13 cellular contexts compared by ENCODE assay signal in the genomic region with DNA sequence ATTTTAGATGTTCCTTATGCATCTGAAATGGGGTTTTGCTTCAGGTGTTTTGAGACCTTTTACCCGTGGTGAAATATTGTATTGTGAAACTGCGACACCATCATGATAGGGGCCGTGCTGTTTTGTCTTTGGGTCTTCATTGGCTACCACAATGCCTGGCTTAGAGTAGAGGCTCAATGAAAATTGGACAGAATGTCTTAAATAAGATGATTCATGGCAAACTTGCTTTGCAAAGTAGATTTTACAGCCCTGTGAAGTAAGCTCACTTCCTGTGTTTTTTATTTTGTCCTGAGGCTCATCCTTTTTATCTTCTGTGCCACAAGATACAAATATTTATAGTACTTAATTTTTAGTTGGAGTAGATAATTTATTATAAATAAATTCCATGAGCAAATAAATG.
DNase-seq lines count a peak whose midpoint lies in the region; ATAC-seq, FAIRE-seq and TF ChIP-seq lines count a peak whose summit lies in the region.
"Had no signal": no experiment of that assay in that cellular context is flagged by ENCODE, and none has a peak within 500 bp of the region (broad histone marks: within the 10 kb centered on the region; RNA-seq: fewer than 3 reads in every experiment).

No MANE protein-coding gene starts in this region.

- H3K9ac ChIP-seq in endothelial cell of umbilical vein (replicated peaks; ENCODE audit: extremely low read depth, insufficient read depth, low read length) = peak overlapping the region; percentile 77

- no TSS peak for BruUV-seq in Calu3 (replicated peaks; lab: Mats Ljungman, UMichigan)
- no TSS peak for BruUV-seq in endothelial cell of umbilical vein (replicated peaks; lab: Mats Ljungman, UMichigan)

- peaks cover 23% of the 10 kb centered on the region for H3K4me1 ChIP-seq in endothelial cell of umbilical vein (ENCODE audit: control insufficient read depth, extremely low read depth, insufficient read depth, low read length)

- H3K4me3 ChIP-seq in endothelial cell of umbilical vein (replicated peaks in 1 of 3; ENCODE audit: insufficient read depth in 1 of 3, low read depth in 1 of 3, low read length in 3 of 3) = no peak overlapping the region
- H3K4me3 ChIP-seq: stomach had no signal

- TF ChIP-seq CTCF in Calu3 (IDR thresholded peaks at IDR 0.05; ENCODE audit: unreplicated experiment) (no peak), endothelial cell of umbilical vein (IDR thresholded peaks at IDR 0.05; ENCODE audit: extremely low read depth in 1 of 2, insufficient read depth in 1 of 2, low read depth in 1 of 2, low read length in 2 of 2) (no peak)

- peaks cover 46% of the 10 kb centered on the region for H3K4me1 Mint-ChIP-seq in Calu3 (ENCODE audit: low read depth, unreplicated experiment)

- H3K27ac Mint-ChIP-seq in Calu3 (ENCODE audit: unreplicated experiment) = peak overlapping the region; percentile 73
- H3K27ac Mint-ChIP-seq: progenitor cell of endocrine pancreas had no signal

- FAIRE-seq in endothelial cell of umbilical vein (lab: Jason Lieb, UNC) = no peak

- ATAC-seq in HG02852 (IDR thresholded peaks at IDR 0.05; ENCODE audit: unreplicated experiment) = no peak

- peak overlapping the region; percentile 96 for H3K27ac ChIP-seq in endothelial cell of umbilical vein (ENCODE audit: insufficient read depth, low read depth, low read length)

- DNase-seq in Calu3 (no peak), RPMI7951 (ENCODE audit: low read depth) (peak; percentile 76), endothelial cell of umbilical vein (ENCODE audit: low read depth, low spot score) (no peak), myocyte (ENCODE audit: low read depth) (peak; percentile 24), NCI-H748 (lab: John Stamatoyannopoulos, UW; ENCODE audit: unreplicated experiment) (no peak), Ammon's horn (ENCODE audit: low spot score) (no peak)
- DNase-seq in stimulated activated CD4-positive, alpha-beta T cell treated with anti-CD3 and anti-CD28 coated beads, Interleukin-12 subunit alpha, Interleukin-12 subunit beta, amount 100 ng/mL, for 4 hours = no peak
- DNase-seq: activated CD4-positive, alpha-beta T cell treated with anti-CD3 and anti-CD28 coated beads, Interleukin-2, amount 50 U/mL, for 4 hours; NCI-H1436 treated with DMSO at 0.1 percent for 48 hours; stimulated activated CD4-positive, alpha-beta T cell treated with anti-CD3 and anti-CD28 coated beads, Interleukin-15, amount 100 ng/mL, for 24 hours; stomach had no signal

- H3K79me2 ChIP-seq in endothelial cell of umbilical vein (ENCODE audit: control insufficient read depth, insufficient read depth, low read length) = no peaks in the 10 kb centered on the region

- H3K36me3 Mint-ChIP-seq in Calu3 (ENCODE audit: insufficient read depth, unreplicated experiment) = no peaks in the 10 kb centered on the region

- TF ChIP-seq POLR2A in endothelial cell of umbilical vein (IDR thresholded peaks at IDR 0.05; ENCODE audit: low read depth, low read length) = no peak

- H3K27me3 Mint-ChIP-seq in Calu3 (ENCODE audit: unreplicated experiment) = no peaks in the 10 kb centered on the region
- H3K27me3 Mint-ChIP-seq: progenitor cell of endocrine pancreas had no signal

- H3K27me3 ChIP-seq in endothelial cell of umbilical vein (ENCODE audit: control insufficient read depth in 2 of 2, insufficient read depth in 2 of 2, low read length in 2 of 2) = no peaks in the 10 kb centered on the region
- H3K27me3 ChIP-seq: stomach had no signal

- no peaks in the 10 kb centered on the region for H3K36me3 ChIP-seq in endothelial cell of umbilical vein (ENCODE audit: control insufficient read depth in 2 of 2, extremely low read depth in 1 of 2, insufficient read depth in 2 of 2, low read length in 2 of 2)
- H3K36me3 ChIP-seq: stomach had no signal

- no peak overlapping the region for H3K4me3 Mint-ChIP-seq in Calu3 (ENCODE audit: low read depth, unreplicated experiment)

- no peak overlapping the region for H2AFZ ChIP-seq in endothelial cell of umbilical vein (ENCODE audit: low read depth, low read length)

- H3K9me3 ChIP-seq in endothelial cell of umbilical vein (replicated peaks; ENCODE audit: control insufficient read depth, insufficient read depth, low read length) = no peaks in the 10 kb centered on the region

- no peaks in the 10 kb centered on the region for H4K20me1 ChIP-seq in endothelial cell of umbilical vein (replicated peaks; ENCODE audit: control insufficient read depth, extremely low read depth, insufficient read depth, low read length)

- peaks cover 8% of the 10 kb centered on the region for H3K9me3 Mint-ChIP-seq in Calu3 (ENCODE audit: low read depth, unreplicated experiment)

- POLR2A ChIA-PET in endothelial cell of umbilical vein (lab: Charles Lee) = interaction anchor here (1.7 to 2.9 kb wide), 2 partner anchors 119 to 144 kb away, joined by 4 to 12 read pairs; no protein-coding TSS in a partner anchor

- CTCF ChIA-PET in Calu3 (lab: Charles Lee) (no interaction called here), endothelial cell of umbilical vein (lab: Charles Lee) (interaction anchor here (0.5 kb wide), 1 partner anchor 111 kb away, joined by 3 read pairs; the partner anchor contains the start of gene FRMD6)

- intact Hi-C loops in Calu3 (cut with micrococcal nuclease; ENCODE audit: unreplicated experiment) = no loop called here
- intact Hi-C loops in endothelial cell of umbilical vein (cut with micrococcal nuclease) = loop anchor here (10.0 kb wide), 1 partner anchor 256 kb away; no protein-coding TSS in a partner anchor

- dilution Hi-C loops in endothelial cell of umbilical vein (cut with MboI; ENCODE audit: extremely low pct_ligation_motif_present, low sequenced_read_pairs) = no loop called here

- no peak overlapping the region for H3K4me2 ChIP-seq in endothelial cell of umbilical vein (ENCODE audit: insufficient read depth, low read length)

- H3K9me1 ChIP-seq in endothelial cell of umbilical vein (replicated peaks; ENCODE audit: control insufficient read depth, extremely low read depth, insufficient read depth, low read length) = no peaks in the 10 kb centered on the region

TF ChIP-seq in endothelial cell of umbilical vein, 7 proteins besides CTCF, POLR2A, EP300 and RAD21:
- peak; percentile 31 for TF ChIP-seq FOS (IDR thresholded peaks at IDR 0.05; ENCODE audit: borderline replicate concordance, insufficient read depth, low read length)
- TF ChIP-seq MAX (IDR thresholded peaks at IDR 0.05; ENCODE audit: insufficient read depth, insufficient read length) = no peak

Comparison
In these comparisons a context has a peak if more than half of its experiments do, and no peak if none do; other contexts are left out.
1. DNase-seq: peak in RPMI7951 (single experiment) and myocyte (single experiment); none in Calu3 (single experiment), endothelial cell of umbilical vein (single experiment), NCI-H748 (single experiment), Ammon's horn (single experiment) and stimulated activated CD4-positive, alpha-beta T cell treated with anti-CD3 and anti-CD28 coated beads, Interleukin-12 subunit alpha, Interleukin-12 subunit beta, amount 100 ng/mL, for 4 hours (single experiment).